In the genomic region with DNA sequence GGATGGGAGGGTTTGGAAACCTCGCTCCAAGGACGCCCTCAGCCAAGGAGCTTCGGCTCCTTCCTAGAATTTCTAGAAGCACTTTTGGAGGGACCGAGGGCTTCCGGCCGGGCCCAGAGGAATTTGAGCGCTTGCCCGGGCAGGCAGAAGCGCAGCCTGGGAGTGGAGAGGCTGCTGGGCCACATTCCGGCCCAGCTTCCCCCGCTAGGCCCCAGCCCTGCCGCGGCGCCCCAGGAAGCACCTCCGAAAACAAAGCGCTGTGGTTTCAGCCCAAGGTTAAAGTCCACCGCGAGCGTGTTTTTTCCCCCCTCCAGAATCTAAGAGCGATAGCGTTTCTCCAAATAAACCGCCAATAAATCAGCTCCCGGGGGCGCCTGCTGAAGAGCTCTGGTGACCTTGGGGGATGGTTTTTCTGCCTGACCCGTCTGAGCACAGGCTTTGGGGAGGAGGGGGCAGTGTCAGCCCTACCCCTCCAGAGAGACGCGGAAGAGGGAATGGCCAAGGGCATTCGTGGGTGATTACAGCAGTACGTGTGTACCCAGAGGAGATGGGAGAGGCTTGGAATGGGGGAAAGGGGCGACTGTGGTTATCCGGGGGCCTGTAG, we compare ENCODE assay signal across 1 cellular context.
TF ChIP-seq lines count a peak whose summit lies in the region.

No MANE protein-coding gene starts in this region.

TF ChIP-seq in K562, 482 proteins besides CTCF, POLR2A, EP300 and RAD21 (continued from another document and continues in another):
- TF ChIP-seq ATF4 (CRISPR knock-in tag; IDR thresholded peaks at IDR 0.05) (0 out of 2 replicates have a peak, but pooled peaks have one; percentile 4), MCM3 (IDR thresholded peaks at IDR 0.05) (no peak), POLR2G (IDR thresholded peaks at IDR 0.05; ENCODE audit: low read depth, low read length) (peak; percentile 77), GTF2F1 (IDR thresholded peaks at IDR 0.05; ENCODE audit: low read depth, low read length) (no peak), ZNF175 (CRISPR knock-in tag; IDR thresholded peaks at IDR 0.05; ENCODE audit: low read depth) (peak; percentile 53), ZBED1 (IDR thresholded peaks at IDR 0.05) (0 out of 2 replicates have a peak, but pooled peaks have one; percentile 52), U2AF1 (optimal IDR thresholded peaks at IDR 0.05; ENCODE audit: low read depth, low read length) (no peak), HNRNPL (IDR thresholded peaks at IDR 0.05; ENCODE audit: low read depth, low read length) (no peak), TSC22D4 (tag; IDR thresholded peaks at IDR 0.05) (no peak), EHMT2 (IDR thresholded peaks at IDR 0.05) (no peak), HMG20B (CRISPR knock-in tag; IDR thresholded peaks at IDR 0.05) (peak; percentile 17; the same call in 1 of the 2 replicates), ZNF75A (CRISPR knock-in tag; IDR thresholded peaks at IDR 0.05) (no peak), GABPA (tag; conservative IDR thresholded peaks at IDR 0.05; ENCODE audit: low read depth) (0 out of 2 replicates have a peak, but pooled peaks have one; percentile 17), ZNF445 (CRISPR knock-in tag; IDR thresholded peaks at IDR 0.05; ENCODE audit: low read depth) (0 out of 2 replicates have a peak, but pooled peaks have one; percentile 27), HDAC8 (tag; IDR thresholded peaks at IDR 0.05) (no peak), E2F5 (CRISPR knock-in tag; IDR thresholded peaks at IDR 0.05) (no peak), ZFP36 (IDR thresholded peaks at IDR 0.05; ENCODE audit: low read depth, low read length, partially characterized antibody) (no peak), BACH1 (tag; IDR thresholded peaks at IDR 0.05) (0 out of 2 replicates have a peak, but pooled peaks have one; percentile 59), EP400 (IDR thresholded peaks at IDR 0.05) (peak; percentile 75), HMBOX1 (IDR thresholded peaks at IDR 0.05) (0 out of 2 replicates have a peak, but pooled peaks have one; percentile 31), NR2C2 (CRISPR knock-in tag; IDR thresholded peaks at IDR 0.05) (no peak), NR2C2 (tag; IDR thresholded peaks at IDR 0.05) (peak; percentile 86), SAFB2 (IDR thresholded peaks at IDR 0.05; ENCODE audit: borderline replicate concordance, low read depth, low read length, severe bottlenecking) (no peak), TFAM (CRISPR knock-in tag; conservative IDR thresholded peaks at IDR 0.05) (no peak), FUS (optimal IDR thresholded peaks at IDR 0.05; ENCODE audit: low read depth, low read length) (no peak), ZNF764 (CRISPR knock-in tag; IDR thresholded peaks at IDR 0.05; ENCODE audit: low read depth) (no peak), ARID3B (CRISPR knock-in tag; IDR thresholded peaks at IDR 0.05; ENCODE audit: borderline replicate concordance) (no peak), RBBP5 (IDR thresholded peaks at IDR 0.05; ENCODE audit: borderline replicate concordance, insufficient read depth, low read length, poor library complexity, severe bottlenecking) (no peak), RBM14 (IDR thresholded peaks at IDR 0.05; ENCODE audit: borderline replicate concordance, insufficient read depth, low read depth, low read length) (peak; percentile 91; the same call in 1 of the 2 replicates), DNMT1 (IDR thresholded peaks at IDR 0.05) (no peak), MBD2 (IDR thresholded peaks at IDR 0.05; ENCODE audit: borderline replicate concordance, low read depth) (no peak), POLR2H (tag; IDR thresholded peaks at IDR 0.05; ENCODE audit: low read depth) (peak; percentile 62), KDM1A (IDR thresholded peaks at IDR 0.05) (peak; percentile 35 to 56; a peak in 2 of 4 replicates), ZNF518B (CRISPR knock-in tag; IDR thresholded peaks at IDR 0.05) (0 out of 2 replicates have a peak, but pooled peaks have one; percentile 63)
- TF ChIP-seq, protein P1, sequence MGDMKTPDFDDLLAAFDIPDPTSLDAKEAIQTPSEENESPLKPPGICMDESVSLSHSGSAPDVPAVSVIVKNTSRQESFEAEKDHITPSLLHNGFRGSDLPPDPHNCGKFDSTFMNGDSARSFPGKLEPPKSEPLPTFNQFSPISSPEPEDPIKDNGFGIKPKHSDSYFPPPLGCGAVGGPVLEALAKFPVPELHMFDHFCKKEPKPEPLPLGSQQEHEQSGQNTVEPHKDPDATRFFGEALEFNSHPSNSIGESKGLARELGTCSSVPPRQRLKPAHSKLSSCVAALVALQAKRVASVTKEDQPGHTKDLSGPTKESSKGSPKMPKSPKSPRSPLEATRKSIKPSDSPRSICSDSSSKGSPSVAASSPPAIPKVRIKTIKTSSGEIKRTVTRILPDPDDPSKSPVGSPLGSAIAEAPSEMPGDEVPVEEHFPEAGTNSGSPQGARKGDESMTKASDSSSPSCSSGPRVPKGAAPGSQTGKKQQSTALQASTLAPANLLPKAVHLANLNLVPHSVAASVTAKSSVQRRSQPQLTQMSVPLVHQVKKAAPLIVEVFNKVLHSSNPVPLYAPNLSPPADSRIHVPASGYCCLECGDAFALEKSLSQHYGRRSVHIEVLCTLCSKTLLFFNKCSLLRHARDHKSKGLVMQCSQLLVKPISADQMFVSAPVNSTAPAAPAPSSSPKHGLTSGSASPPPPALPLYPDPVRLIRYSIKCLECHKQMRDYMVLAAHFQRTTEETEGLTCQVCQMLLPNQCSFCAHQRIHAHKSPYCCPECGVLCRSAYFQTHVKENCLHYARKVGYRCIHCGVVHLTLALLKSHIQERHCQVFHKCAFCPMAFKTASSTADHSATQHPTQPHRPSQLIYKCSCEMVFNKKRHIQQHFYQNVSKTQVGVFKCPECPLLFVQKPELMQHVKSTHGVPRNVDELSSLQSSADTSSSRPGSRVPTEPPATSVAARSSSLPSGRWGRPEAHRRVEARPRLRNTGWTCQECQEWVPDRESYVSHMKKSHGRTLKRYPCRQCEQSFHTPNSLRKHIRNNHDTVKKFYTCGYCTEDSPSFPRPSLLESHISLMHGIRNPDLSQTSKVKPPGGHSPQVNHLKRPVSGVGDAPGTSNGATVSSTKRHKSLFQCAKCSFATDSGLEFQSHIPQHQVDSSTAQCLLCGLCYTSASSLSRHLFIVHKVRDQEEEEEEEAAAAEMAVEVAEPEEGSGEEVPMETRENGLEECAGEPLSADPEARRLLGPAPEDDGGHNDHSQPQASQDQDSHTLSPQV (IDR thresholded peaks at IDR 0.05), result peak; percentile 78; the same call in 1 of the 2 replicates
- TF ChIP-seq, protein P2, sequence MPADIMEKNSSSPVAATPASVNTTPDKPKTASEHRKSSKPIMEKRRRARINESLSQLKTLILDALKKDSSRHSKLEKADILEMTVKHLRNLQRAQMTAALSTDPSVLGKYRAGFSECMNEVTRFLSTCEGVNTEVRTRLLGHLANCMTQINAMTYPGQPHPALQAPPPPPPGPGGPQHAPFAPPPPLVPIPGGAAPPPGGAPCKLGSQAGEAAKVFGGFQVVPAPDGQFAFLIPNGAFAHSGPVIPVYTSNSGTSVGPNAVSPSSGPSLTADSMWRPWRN (IDR thresholded peaks at IDR 0.05; ENCODE audit: low read depth), result no peak
- TF ChIP-seq, protein P3, sequence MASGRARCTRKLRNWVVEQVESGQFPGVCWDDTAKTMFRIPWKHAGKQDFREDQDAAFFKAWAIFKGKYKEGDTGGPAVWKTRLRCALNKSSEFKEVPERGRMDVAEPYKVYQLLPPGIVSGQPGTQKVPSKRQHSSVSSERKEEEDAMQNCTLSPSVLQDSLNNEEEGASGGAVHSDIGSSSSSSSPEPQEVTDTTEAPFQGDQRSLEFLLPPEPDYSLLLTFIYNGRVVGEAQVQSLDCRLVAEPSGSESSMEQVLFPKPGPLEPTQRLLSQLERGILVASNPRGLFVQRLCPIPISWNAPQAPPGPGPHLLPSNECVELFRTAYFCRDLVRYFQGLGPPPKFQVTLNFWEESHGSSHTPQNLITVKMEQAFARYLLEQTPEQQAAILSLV (tag; IDR thresholded peaks at IDR 0.05), result no peak
- TF ChIP-seq, protein P4, sequence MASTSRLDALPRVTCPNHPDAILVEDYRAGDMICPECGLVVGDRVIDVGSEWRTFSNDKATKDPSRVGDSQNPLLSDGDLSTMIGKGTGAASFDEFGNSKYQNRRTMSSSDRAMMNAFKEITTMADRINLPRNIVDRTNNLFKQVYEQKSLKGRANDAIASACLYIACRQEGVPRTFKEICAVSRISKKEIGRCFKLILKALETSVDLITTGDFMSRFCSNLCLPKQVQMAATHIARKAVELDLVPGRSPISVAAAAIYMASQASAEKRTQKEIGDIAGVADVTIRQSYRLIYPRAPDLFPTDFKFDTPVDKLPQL (IDR thresholded peaks at IDR 0.05; ENCODE audit: extremely low read depth, insufficient read length), result no peak
- TF ChIP-seq, protein P5, sequence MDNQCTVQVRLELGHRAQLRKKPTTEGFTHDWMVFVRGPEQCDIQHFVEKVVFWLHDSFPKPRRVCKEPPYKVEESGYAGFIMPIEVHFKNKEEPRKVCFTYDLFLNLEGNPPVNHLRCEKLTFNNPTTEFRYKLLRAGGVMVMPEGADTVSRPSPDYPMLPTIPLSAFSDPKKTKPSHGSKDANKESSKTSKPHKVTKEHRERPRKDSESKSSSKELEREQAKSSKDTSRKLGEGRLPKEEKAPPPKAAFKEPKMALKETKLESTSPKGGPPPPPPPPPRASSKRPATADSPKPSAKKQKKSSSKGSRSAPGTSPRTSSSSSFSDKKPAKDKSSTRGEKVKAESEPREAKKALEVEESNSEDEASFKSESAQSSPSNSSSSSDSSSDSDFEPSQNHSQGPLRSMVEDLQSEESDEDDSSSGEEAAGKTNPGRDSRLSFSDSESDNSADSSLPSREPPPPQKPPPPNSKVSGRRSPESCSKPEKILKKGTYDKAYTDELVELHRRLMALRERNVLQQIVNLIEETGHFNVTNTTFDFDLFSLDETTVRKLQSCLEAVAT (IDR thresholded peaks at IDR 0.05), result 0 out of 4 replicates have a peak, but pooled peaks of 1 of the 2 experiments have one; percentile 62
- TF ChIP-seq, protein P6, sequence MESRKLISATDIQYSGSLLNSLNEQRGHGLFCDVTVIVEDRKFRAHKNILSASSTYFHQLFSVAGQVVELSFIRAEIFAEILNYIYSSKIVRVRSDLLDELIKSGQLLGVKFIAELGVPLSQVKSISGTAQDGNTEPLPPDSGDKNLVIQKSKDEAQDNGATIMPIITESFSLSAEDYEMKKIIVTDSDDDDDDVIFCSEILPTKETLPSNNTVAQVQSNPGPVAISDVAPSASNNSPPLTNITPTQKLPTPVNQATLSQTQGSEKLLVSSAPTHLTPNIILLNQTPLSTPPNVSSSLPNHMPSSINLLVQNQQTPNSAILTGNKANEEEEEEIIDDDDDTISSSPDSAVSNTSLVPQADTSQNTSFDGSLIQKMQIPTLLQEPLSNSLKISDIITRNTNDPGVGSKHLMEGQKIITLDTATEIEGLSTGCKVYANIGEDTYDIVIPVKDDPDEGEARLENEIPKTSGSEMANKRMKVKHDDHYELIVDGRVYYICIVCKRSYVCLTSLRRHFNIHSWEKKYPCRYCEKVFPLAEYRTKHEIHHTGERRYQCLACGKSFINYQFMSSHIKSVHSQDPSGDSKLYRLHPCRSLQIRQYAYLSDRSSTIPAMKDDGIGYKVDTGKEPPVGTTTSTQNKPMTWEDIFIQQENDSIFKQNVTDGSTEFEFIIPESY (CRISPR knock-in tag; IDR thresholded peaks at IDR 0.05), result no peak
